Comparison of ENCODE assay signal across 23 cellular contexts in genomic region chr2:96877513-96878159, GRCh38. TPM values are rescaled to one million over a fixed set of nuclear protein-coding genes. Genes with fewer than 3 reads are reported as not detected.
DNase-seq lines count a peak whose midpoint lies in the region; ATAC-seq, FAIRE-seq and TF ChIP-seq lines count a peak whose summit lies in the region.
"Had no signal": no experiment of that assay in that cellular context is flagged by ENCODE, and none has a peak within 500 bp of the region (broad histone marks: within the 10 kb centered on the region; RNA-seq: fewer than 3 reads in every experiment).

No MANE protein-coding gene starts in this region.

- H3K4me1 ChIP-seq in PC-9 (replicated peaks; ENCODE audit: insufficient read depth) (peaks cover 87% of the 10 kb centered on the region), kidney (ENCODE audit: control insufficient read depth in 1 of 2, insufficient read depth in 1 of 2, low read depth in 1 of 2, low read length in 2 of 2) (peaks cover 2 to 8% of the 10 kb centered on the region in 2 donors), skeletal muscle satellite cell (ENCODE audit: control insufficient read depth, insufficient read depth, low read length) (peaks cover 71% of the 10 kb centered on the region)

- no peak overlapping the region for H3K4me3 Mint-ChIP-seq in type B pancreatic cell
- H3K4me3 Mint-ChIP-seq in activated CD8-positive, alpha-beta T cell treated with anti-CD3 and anti-CD28 coated beads for 36 hours: no peak overlapping the region
- H3K4me3 Mint-ChIP-seq: CD8-positive, alpha-beta memory T cell; HFFc6 had no signal

- H3K4me1 Mint-ChIP-seq in type B pancreatic cell (ENCODE audit: unreplicated experiment): peaks cover 31% of the 10 kb centered on the region
- H3K4me1 Mint-ChIP-seq in activated CD8-positive, alpha-beta T cell treated with anti-CD3 and anti-CD28 coated beads for 36 hours (ENCODE audit: low read depth): peaks cover 34% of the 10 kb centered on the region

- no peaks in the 10 kb centered on the region for H4K20me1 ChIP-seq in PC-9 (ENCODE audit: insufficient read depth)

- peaks cover 30% of the 10 kb centered on the region; the same call in 1 of the 2 replicates for H3F3A ChIP-seq in PC-9 (ENCODE audit: insufficient read depth, low read depth)

- CTCF ChIA-PET in PC-9 (lab: Charles Lee): no interaction called here
- CTCF ChIA-PET in activated CD8-positive, alpha-beta T cell treated with anti-CD3 and anti-CD28 coated beads for 36 hours (lab: Charles Lee): interaction anchor here (0.6 to 0.7 kb wide), 2 partner anchors 74 to 284 kb away, joined by 3 read pairs; no protein-coding TSS in a partner anchor

- H3K9me3 ChIP-seq in PC-9 (ENCODE audit: insufficient read depth, low read depth): no peaks in the 10 kb centered on the region
- H3K9me3 ChIP-seq in kidney (ENCODE audit: control insufficient read depth in 1 of 2, low read length in 2 of 2): no peaks in the 10 kb centered on the region
- no peaks in the 10 kb centered on the region for H3K9me3 ChIP-seq in skeletal muscle satellite cell (replicated peaks; ENCODE audit: low read length)

- no peak overlapping the region for H3K27ac Mint-ChIP-seq in type B pancreatic cell
- H3K27ac Mint-ChIP-seq in activated CD8-positive, alpha-beta T cell treated with anti-CD3 and anti-CD28 coated beads for 36 hours: no peak overlapping the region
- H3K27ac Mint-ChIP-seq: HFFc6 had no signal

- H3K27me3 ChIP-seq in PC-9 (ENCODE audit: insufficient read depth, low read depth) (no peaks in the 10 kb centered on the region), skeletal muscle satellite cell (ENCODE audit: control insufficient read depth, insufficient read depth, low read length) (peaks cover 13% of the 10 kb centered on the region)

- ATAC-seq in activated CD8-positive, alpha-beta T cell treated with anti-CD3 and anti-CD28 coated beads for 36 hours: no peak
- ATAC-seq: GM12878 had no signal

- H3K9me2 ChIP-seq in PC-9 (ENCODE audit: insufficient read depth): no peaks in the 10 kb centered on the region

- H3K4me3 ChIP-seq in PC-9 (no peak overlapping the region), kidney (ENCODE audit: low read length in 2 of 2) (no peak overlapping the region), skeletal muscle satellite cell (ENCODE audit: low read length) (no peak overlapping the region)
- H3K4me3 ChIP-seq: GM12878 had no signal

- no peak overlapping the region for H3K27ac ChIP-seq in PC-9
- H3K27ac ChIP-seq in kidney (ENCODE audit: low read depth in 2 of 2, low read length in 2 of 2): no peak overlapping the region

- no peak overlapping the region for H2AFZ ChIP-seq in PC-9

- no peak for FAIRE-seq in kidney (lab: Jason Lieb, UNC)
- FAIRE-seq: D721Med, GM12878 had no signal

- TF ChIP-seq CTCF in PC-9 (conservative IDR thresholded peaks at IDR 0.05) (no peak), kidney (IDR thresholded peaks at IDR 0.05; ENCODE audit: borderline replicate concordance, extremely low read depth, insufficient read depth) (no peak), type B pancreatic cell (conservative IDR thresholded peaks at IDR 0.05) (no peak)
- no peak for TF ChIP-seq CTCF in activated CD8-positive, alpha-beta T cell treated with anti-CD3 and anti-CD28 coated beads for 36 hours (IDR thresholded peaks at IDR 0.05)

- H3K79me2 ChIP-seq in PC-9 (ENCODE audit: low read depth): no peaks in the 10 kb centered on the region

- H3K9me3 Mint-ChIP-seq in type B pancreatic cell: no peaks in the 10 kb centered on the region
- no peaks in the 10 kb centered on the region for H3K9me3 Mint-ChIP-seq in activated CD8-positive, alpha-beta T cell treated with anti-CD3 and anti-CD28 coated beads for 36 hours
- H3K9me3 Mint-ChIP-seq: CD8-positive, alpha-beta memory T cell; HFFc6 had no signal

- H3K36me3 Mint-ChIP-seq in type B pancreatic cell: no peaks in the 10 kb centered on the region
- no peaks in the 10 kb centered on the region for H3K36me3 Mint-ChIP-seq in activated CD8-positive, alpha-beta T cell treated with anti-CD3 and anti-CD28 coated beads for 36 hours (ENCODE audit: low read depth)
- H3K36me3 Mint-ChIP-seq: CD8-positive, alpha-beta memory T cell had no signal

- no peaks in the 10 kb centered on the region for H3K27me3 Mint-ChIP-seq in type B pancreatic cell
- H3K27me3 Mint-ChIP-seq in activated CD8-positive, alpha-beta T cell treated with anti-CD3 and anti-CD28 coated beads for 36 hours: no peaks in the 10 kb centered on the region
- H3K27me3 Mint-ChIP-seq: CD8-positive, alpha-beta memory T cell had no signal

- H3K9ac ChIP-seq in kidney (ENCODE audit: low read length in 2 of 2) (no peak overlapping the region), skeletal muscle satellite cell (ENCODE audit: low read depth, low read length) (peak overlapping the region; percentile 36)

- H3K36me3 ChIP-seq in PC-9 (ENCODE audit: low read depth) (no peaks in the 10 kb centered on the region), kidney (ENCODE audit: control insufficient read depth in 1 of 2, insufficient read depth in 2 of 2, low read length in 2 of 2) (no peaks in the 10 kb centered on the region), skeletal muscle satellite cell (ENCODE audit: insufficient read depth, low read length) (no peaks in the 10 kb centered on the region)

- intact Hi-C loops in PC-9 (cut with micrococcal nuclease; ENCODE audit: unreplicated experiment): no loop called here
- intact Hi-C loops in kidney (cut with DNase I): no loop called here
- intact Hi-C loops in activated CD8-positive, alpha-beta T cell treated with anti-CD3 and anti-CD28 coated beads for 36 hours (cut with micrococcal nuclease): no loop called here

- DNase-seq in ELF-1 (ENCODE audit: low read depth, low spot score): peak; percentile 49
- peak in 1 of 2 experiments; percentile 41 for DNase-seq in PC-9
- DNase-seq in kidney: peak; percentile 77
- no peak for DNase-seq in type B pancreatic cell (ENCODE audit: extremely low spot score, unreplicated experiment)
- DNase-seq in stimulated activated naive CD4-positive, alpha-beta T cell (lab: John Stamatoyannopoulos, UW): no peak
- DNase-seq in activated CD8-positive, alpha-beta T cell treated with anti-CD3 and anti-CD28 coated beads for 36 hours: no peak
- DNase-seq: ACHN; CD8-positive, alpha-beta memory T cell; DMS79 treated with DMSO at 0.1 percent for 48 hours; GDM1; GOT3; HFFc6; Kasumi-1; NCI-H1105; NCI-H1694; NCI-H2107; NCI-H345; NCI-H526 treated with DMSO at 0.1 percent for 48 hours; OCI-M1; T-helper 1 cell had no signal

- no TSS peak for BruUV-seq in PC-9 (replicated peaks; lab: Mats Ljungman, UMichigan)

- peak overlapping the region; percentile 59 for H3K4me2 ChIP-seq in PC-9
- H3K4me2 ChIP-seq in skeletal muscle satellite cell (ENCODE audit: low read length): peak overlapping the region; percentile 59

- POLR2A ChIA-PET in PC-9 (lab: Charles Lee; ENCODE audit: unreplicated experiment): interaction anchor here (0.6 kb wide), 2 partner anchors 14 to 18 kb away, joined by 4 to 6 read pairs; no protein-coding TSS in a partner anchor
- POLR2A ChIA-PET in activated CD8-positive, alpha-beta T cell treated with anti-CD3 and anti-CD28 coated beads for 36 hours (lab: Charles Lee): interaction anchor here (1.1 kb wide), 1 partner anchor 9 kb away, joined by 3 read pairs; no protein-coding TSS in a partner anchor

RNA-seq across cellular contexts. Expression of gene SEMA4C, which starts 7.8 kb away (rescaled TPM):
- total RNA-seq in PC-9 (2021) (52.8 and 60.5 TPM in 2 replicates), kidney (44.6 TPM), type B pancreatic cell (ENCODE audit: low replicate concordance) (45.5 and 58.1 TPM in 2 replicates)
- 11.1 TPM for polyA plus RNA-seq in kidney (ENCODE audit: insufficient read depth, low read depth, low replicate concordance)
- total RNA-seq in skeletal muscle satellite cell (2012; rRNA removed): 13.2 and 20.8 TPM in 2 replicates
- 10 to 100 TPM; 10.4 to 12.4 TPM for total RNA-seq in activated CD8-positive, alpha-beta T cell treated with anti-CD3 and anti-CD28 coated beads for 36 hours

RNA-seq across cellular contexts. Expression of gene ANKRD39, which starts 19.8 kb away (rescaled TPM):
- total RNA-seq in PC-9 (2021) (19.0 and 23.2 TPM in 2 replicates), kidney (10.8 TPM), type B pancreatic cell (ENCODE audit: low replicate concordance) (16.6 and 17.7 TPM in 2 replicates)
- polyA plus RNA-seq in kidney (ENCODE audit: insufficient read depth, low read depth, low replicate concordance): 19.2 TPM
- 10.9 and 12.5 TPM in 2 replicates for total RNA-seq in skeletal muscle satellite cell (2012; rRNA removed)
- 10 to 100 TPM; 22.6 TPM for total RNA-seq in activated CD8-positive, alpha-beta T cell treated with anti-CD3 and anti-CD28 coated beads for 36 hours

RNA-seq across cellular contexts. Expression of gene ANKRD23, which starts 33.8 kb away (rescaled TPM):
- total RNA-seq in PC-9 (2021) (6.0 and 8.9 TPM in 2 replicates), kidney (4.0 TPM), type B pancreatic cell (ENCODE audit: low replicate concordance) (6.1 and 8.1 TPM in 2 replicates)
- 1.6 TPM for polyA plus RNA-seq in kidney (ENCODE audit: insufficient read depth, low read depth, low replicate concordance)
- total RNA-seq in skeletal muscle satellite cell (2012; rRNA removed): 1.1 and 2.3 TPM in 2 replicates
- 1 to 10 TPM; 5.3 to 5.7 TPM for total RNA-seq in activated CD8-positive, alpha-beta T cell treated with anti-CD3 and anti-CD28 coated beads for 36 hours

Comparison
In these comparisons a context has a peak if more than half of its experiments do, and no peak if none do; other contexts are left out.
1. DNase-seq: peak in ELF-1 (single experiment) and kidney (single experiment); none in type B pancreatic cell (single experiment), stimulated activated naive CD4-positive, alpha-beta T cell (0 of 6) and activated CD8-positive, alpha-beta T cell treated with anti-CD3 and anti-CD28 coated beads for 36 hours (single experiment).